Comparison of ENCODE assay signal across 22 cellular contexts in genomic region chr15:56839099-56839498, GRCh38.
"Had no signal": no experiment of that assay in that cellular context is flagged by ENCODE, and none has a peak within 500 bp of the region (broad histone marks: within the 10 kb centered on the region; RNA-seq: fewer than 3 reads in every experiment).

No MANE protein-coding gene starts in this region.

- H3K9ac ChIP-seq: parathyroid adenoma had no signal

- DNase-seq: activated CD4-positive, alpha-beta T cell treated with anti-CD3 and anti-CD28 coated beads, Interleukin-2, amount 50 U/mL, for 4 hours; activated gamma-delta T cell; activated naive CD4-positive, alpha-beta T cell treated with anti-CD3 and anti-CD28 coated beads, Interleukin-2, amount 50 U/mL, for 16 hours; activated naive CD8-positive, alpha-beta T cell treated with anti-CD3 and anti-CD28 coated beads, Interleukin-2, amount 50 U/mL, for 24 hours; anterior cingulate cortex; body of pancreas; head of caudate nucleus; islet precursor cell; left cardiac atrium; nephron progenitor cell; nucleus accumbens; right lobe of liver; stimulated activated CD4-positive, alpha-beta T cell treated with anti-CD3 and anti-CD28 coated beads, Interleukin-1b, Interleukin-23, amount 100 ng/mL, for 48 hours; stimulated activated naive B cell treated with anti-CD40 and anti-IgM and Interleukin-4, amounts not matched to agents 10 μg/mL and 1 μg/mL and 100 μg/mL, for 72 hours; transverse colon; WERI-Rb-1 had no signal

- H3K4me1 ChIP-seq: body of pancreas, parathyroid adenoma, right lobe of liver had no signal

- H2AFZ ChIP-seq: parathyroid adenoma had no signal

- H3K36me3 ChIP-seq: cardiac muscle cell, gastroesophageal sphincter, right lobe of liver, transverse colon, WERI-Rb-1 had no signal

- H3K27ac ChIP-seq: body of pancreas, cardiac muscle cell, epithelial cell of prostate, gastroesophageal sphincter, parathyroid adenoma, right lobe of liver, transverse colon, WERI-Rb-1 had no signal

- H3K79me2 ChIP-seq: parathyroid adenoma had no signal

- H3K9me3 ChIP-seq: body of pancreas, gastroesophageal sphincter, right lobe of liver, transverse colon had no signal

- H3K4me3 ChIP-seq: body of pancreas, cardiac muscle cell, gastroesophageal sphincter, right lobe of liver, skin epidermis, transverse colon had no signal

- FAIRE-seq: TTC549 had no signal

- ATAC-seq: activated naive CD8-positive, alpha-beta T cell treated with anti-CD3 and anti-CD28 coated beads, Interleukin-2, amount 50 U/mL, for 24 hours; body of pancreas; gastroesophageal sphincter; left cardiac atrium; right lobe of liver had no signal

- H3K27me3 ChIP-seq: body of pancreas, cardiac muscle cell, gastroesophageal sphincter, right lobe of liver, transverse colon had no signal
